In genomic region chr3:148957586-148957985, GRCh38 we compare ENCODE assay signal across 8 cellular contexts. TPM values are rescaled to one million over a fixed set of nuclear protein-coding genes. Genes with fewer than 3 reads are reported as not detected.
DNase-seq lines count a peak whose midpoint lies in the region; ATAC-seq and TF ChIP-seq lines count a peak whose summit lies in the region.

No MANE protein-coding gene starts in this region.

- no peaks in the 10 kb centered on the region for H3K36me3 Mint-ChIP-seq in endothelial cell (ENCODE audit: low read depth, unreplicated experiment)

- TF ChIP-seq CTCF in endothelial cell (IDR thresholded peaks at IDR 0.05; ENCODE audit: unreplicated experiment) = peak; percentile 26

- H3K27me3 Mint-ChIP-seq in endothelial cell (ENCODE audit: unreplicated experiment) = peaks cover 10% of the 10 kb centered on the region

- no peaks in the 10 kb centered on the region for H3K9me3 Mint-ChIP-seq in endothelial cell (ENCODE audit: unreplicated experiment)

- ATAC-seq in GM18909 (IDR thresholded peaks at IDR 0.05; ENCODE audit: poor library complexity, unreplicated experiment) (peak; percentile 68), HG02588 (IDR thresholded peaks at IDR 0.05; ENCODE audit: unreplicated experiment) (no peak), HG03280 (IDR thresholded peaks at IDR 0.05; ENCODE audit: unreplicated experiment) (no peak)

- DNase-seq in COLO668 (lab: John Stamatoyannopoulos, UW; ENCODE audit: unreplicated experiment) = peak; percentile 1
- DNase-seq in MV-4-11 (lab: John Stamatoyannopoulos, UW) = peak; percentile 48
- peak; percentile 41 for DNase-seq in endothelial cell (ENCODE audit: low spot score)
- no peak for DNase-seq in NCI-H2171 (lab: John Stamatoyannopoulos, UW)
- DNase-seq in DMS79 (lab: John Stamatoyannopoulos, UW) = no peak

- H3K27ac Mint-ChIP-seq in endothelial cell (ENCODE audit: unreplicated experiment) = no peak overlapping the region

- H3K4me1 Mint-ChIP-seq in endothelial cell (ENCODE audit: unreplicated experiment) = peaks cover 16% of the 10 kb centered on the region

- no peak overlapping the region for H3K4me3 Mint-ChIP-seq in endothelial cell (ENCODE audit: unreplicated experiment)

RNA-seq across cellular contexts. Expression of gene GYG1, which starts 33.8 kb away (rescaled TPM):
- total RNA-seq in endothelial cell (ENCODE audit: unreplicated experiment) = 44.8 TPM

Comparison
In these comparisons a context has a peak if more than half of its experiments do, and no peak if none do; other contexts are left out.
1. DNase-seq: peak in COLO668 (single experiment), MV-4-11 (single experiment) and endothelial cell (single experiment); none in NCI-H2171 (single experiment) and DMS79 (single experiment).